ENCODE assay signal across 1 cellular context in the genomic region with DNA sequence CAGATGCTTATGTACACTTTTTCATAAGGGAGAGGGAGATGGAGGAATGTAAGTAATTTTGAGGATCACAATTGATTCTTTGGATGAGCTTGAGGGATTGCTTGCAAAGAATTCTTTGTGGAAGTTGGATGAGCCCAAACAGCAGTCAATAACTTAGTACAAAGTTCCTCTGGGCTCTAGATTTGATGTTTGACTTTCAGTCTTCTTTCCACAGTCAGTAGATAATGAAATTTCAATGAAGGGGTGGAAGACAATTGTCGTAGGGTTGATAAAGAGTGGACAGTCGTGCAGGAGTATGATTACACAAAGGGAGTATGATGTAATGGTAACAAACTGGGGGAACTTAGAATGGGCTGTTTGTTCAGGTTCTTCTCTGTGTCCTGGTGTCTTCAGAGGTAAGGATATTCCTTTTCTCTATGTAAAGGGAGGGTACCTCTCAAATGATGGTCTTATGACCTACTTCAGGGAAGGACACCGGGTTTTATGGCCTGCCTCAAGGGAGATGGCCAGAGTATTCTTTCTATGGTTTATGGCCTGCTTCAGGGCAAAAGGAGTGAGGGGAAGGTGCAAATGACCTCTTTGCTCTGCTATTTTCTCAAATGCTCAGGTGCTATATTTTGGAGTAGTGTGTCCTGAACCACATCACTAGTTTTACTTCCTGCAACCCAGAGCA.
TF ChIP-seq lines count a peak whose summit lies in the region.

No MANE protein-coding gene starts in this region.

TF ChIP-seq in HepG2, 621 proteins besides CTCF, POLR2A, EP300 and RAD21 (continues in another document):
- peak in 1 of 2 experiments; percentile 16; a peak in 1 of 4 replicates for TF ChIP-seq KLF16 (CRISPR knock-in tag; IDR thresholded peaks at IDR 0.05)
- TF ChIP-seq, protein P1, sequence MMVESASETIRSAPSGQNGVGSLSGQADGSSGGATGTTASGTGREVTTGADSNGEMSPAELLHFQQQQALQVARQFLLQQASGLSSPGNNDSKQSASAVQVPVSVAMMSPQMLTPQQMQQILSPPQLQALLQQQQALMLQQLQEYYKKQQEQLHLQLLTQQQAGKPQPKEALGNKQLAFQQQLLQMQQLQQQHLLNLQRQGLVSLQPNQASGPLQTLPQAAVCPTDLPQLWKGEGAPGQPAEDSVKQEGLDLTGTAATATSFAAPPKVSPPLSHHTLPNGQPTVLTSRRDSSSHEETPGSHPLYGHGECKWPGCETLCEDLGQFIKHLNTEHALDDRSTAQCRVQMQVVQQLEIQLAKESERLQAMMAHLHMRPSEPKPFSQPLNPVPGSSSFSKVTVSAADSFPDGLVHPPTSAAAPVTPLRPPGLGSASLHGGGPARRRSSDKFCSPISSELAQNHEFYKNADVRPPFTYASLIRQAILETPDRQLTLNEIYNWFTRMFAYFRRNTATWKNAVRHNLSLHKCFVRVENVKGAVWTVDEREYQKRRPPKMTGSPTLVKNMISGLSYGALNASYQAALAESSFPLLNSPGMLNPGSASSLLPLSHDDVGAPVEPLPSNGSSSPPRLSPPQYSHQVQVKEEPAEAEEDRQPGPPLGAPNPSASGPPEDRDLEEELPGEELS (CRISPR knock-in tag; IDR thresholded peaks at IDR 0.05), result peak; percentile 28; the same call in 1 of the 2 replicates
- no peak for TF ChIP-seq TMF1 (CRISPR knock-in tag; IDR thresholded peaks at IDR 0.05; ENCODE audit: low read depth)
- peak; percentile 66 for TF ChIP-seq TEAD3 (CRISPR knock-in tag; optimal IDR thresholded peaks at IDR 0.05; ENCODE audit: borderline replicate concordance)
- TF ChIP-seq, protein P2, sequence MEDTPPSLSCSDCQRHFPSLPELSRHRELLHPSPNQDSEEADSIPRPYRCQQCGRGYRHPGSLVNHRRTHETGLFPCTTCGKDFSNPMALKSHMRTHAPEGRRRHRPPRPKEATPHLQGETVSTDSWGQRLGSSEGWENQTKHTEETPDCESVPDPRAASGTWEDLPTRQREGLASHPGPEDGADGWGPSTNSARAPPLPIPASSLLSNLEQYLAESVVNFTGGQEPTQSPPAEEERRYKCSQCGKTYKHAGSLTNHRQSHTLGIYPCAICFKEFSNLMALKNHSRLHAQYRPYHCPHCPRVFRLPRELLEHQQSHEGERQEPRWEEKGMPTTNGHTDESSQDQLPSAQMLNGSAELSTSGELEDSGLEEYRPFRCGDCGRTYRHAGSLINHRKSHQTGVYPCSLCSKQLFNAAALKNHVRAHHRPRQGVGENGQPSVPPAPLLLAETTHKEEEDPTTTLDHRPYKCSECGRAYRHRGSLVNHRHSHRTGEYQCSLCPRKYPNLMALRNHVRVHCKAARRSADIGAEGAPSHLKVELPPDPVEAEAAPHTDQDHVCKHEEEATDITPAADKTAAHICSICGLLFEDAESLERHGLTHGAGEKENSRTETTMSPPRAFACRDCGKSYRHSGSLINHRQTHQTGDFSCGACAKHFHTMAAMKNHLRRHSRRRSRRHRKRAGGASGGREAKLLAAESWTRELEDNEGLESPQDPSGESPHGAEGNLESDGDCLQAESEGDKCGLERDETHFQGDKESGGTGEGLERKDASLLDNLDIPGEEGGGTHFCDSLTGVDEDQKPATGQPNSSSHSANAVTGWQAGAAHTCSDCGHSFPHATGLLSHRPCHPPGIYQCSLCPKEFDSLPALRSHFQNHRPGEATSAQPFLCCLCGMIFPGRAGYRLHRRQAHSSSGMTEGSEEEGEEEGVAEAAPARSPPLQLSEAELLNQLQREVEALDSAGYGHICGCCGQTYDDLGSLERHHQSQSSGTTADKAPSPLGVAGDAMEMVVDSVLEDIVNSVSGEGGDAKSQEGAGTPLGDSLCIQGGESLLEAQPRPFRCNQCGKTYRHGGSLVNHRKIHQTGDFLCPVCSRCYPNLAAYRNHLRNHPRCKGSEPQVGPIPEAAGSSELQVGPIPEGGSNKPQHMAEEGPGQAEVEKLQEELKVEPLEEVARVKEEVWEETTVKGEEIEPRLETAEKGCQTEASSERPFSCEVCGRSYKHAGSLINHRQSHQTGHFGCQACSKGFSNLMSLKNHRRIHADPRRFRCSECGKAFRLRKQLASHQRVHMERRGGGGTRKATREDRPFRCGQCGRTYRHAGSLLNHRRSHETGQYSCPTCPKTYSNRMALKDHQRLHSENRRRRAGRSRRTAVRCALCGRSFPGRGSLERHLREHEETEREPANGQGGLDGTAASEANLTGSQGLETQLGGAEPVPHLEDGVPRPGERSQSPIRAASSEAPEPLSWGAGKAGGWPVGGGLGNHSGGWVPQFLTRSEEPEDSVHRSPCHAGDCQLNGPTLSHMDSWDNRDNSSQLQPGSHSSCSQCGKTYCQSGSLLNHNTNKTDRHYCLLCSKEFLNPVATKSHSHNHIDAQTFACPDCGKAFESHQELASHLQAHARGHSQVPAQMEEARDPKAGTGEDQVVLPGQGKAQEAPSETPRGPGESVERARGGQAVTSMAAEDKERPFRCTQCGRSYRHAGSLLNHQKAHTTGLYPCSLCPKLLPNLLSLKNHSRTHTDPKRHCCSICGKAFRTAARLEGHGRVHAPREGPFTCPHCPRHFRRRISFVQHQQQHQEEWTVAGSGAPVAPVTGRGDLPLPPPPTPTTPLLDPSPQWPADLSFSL (CRISPR knock-in tag; IDR thresholded peaks at IDR 0.05), result no peak
- TF ChIP-seq DPF2 (CRISPR knock-in tag; IDR thresholded peaks at IDR 0.05; ENCODE audit: borderline replicate concordance, low read depth), result 0 out of 2 replicates have a peak, but pooled peaks have one; percentile 24
- TF ChIP-seq, protein P3, sequence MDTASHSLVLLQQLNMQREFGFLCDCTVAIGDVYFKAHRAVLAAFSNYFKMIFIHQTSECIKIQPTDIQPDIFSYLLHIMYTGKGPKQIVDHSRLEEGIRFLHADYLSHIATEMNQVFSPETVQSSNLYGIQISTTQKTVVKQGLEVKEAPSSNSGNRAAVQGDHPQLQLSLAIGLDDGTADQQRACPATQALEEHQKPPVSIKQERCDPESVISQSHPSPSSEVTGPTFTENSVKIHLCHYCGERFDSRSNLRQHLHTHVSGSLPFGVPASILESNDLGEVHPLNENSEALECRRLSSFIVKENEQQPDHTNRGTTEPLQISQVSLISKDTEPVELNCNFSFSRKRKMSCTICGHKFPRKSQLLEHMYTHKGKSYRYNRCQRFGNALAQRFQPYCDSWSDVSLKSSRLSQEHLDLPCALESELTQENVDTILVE (CRISPR knock-in tag; IDR thresholded peaks at IDR 0.05), result 0 out of 2 replicates have a peak, but pooled peaks have one; percentile 27
- TF ChIP-seq KDM2A (CRISPR knock-in tag; IDR thresholded peaks at IDR 0.05; ENCODE audit: borderline replicate concordance, low read depth), result no peak
- TF ChIP-seq, protein P4, sequence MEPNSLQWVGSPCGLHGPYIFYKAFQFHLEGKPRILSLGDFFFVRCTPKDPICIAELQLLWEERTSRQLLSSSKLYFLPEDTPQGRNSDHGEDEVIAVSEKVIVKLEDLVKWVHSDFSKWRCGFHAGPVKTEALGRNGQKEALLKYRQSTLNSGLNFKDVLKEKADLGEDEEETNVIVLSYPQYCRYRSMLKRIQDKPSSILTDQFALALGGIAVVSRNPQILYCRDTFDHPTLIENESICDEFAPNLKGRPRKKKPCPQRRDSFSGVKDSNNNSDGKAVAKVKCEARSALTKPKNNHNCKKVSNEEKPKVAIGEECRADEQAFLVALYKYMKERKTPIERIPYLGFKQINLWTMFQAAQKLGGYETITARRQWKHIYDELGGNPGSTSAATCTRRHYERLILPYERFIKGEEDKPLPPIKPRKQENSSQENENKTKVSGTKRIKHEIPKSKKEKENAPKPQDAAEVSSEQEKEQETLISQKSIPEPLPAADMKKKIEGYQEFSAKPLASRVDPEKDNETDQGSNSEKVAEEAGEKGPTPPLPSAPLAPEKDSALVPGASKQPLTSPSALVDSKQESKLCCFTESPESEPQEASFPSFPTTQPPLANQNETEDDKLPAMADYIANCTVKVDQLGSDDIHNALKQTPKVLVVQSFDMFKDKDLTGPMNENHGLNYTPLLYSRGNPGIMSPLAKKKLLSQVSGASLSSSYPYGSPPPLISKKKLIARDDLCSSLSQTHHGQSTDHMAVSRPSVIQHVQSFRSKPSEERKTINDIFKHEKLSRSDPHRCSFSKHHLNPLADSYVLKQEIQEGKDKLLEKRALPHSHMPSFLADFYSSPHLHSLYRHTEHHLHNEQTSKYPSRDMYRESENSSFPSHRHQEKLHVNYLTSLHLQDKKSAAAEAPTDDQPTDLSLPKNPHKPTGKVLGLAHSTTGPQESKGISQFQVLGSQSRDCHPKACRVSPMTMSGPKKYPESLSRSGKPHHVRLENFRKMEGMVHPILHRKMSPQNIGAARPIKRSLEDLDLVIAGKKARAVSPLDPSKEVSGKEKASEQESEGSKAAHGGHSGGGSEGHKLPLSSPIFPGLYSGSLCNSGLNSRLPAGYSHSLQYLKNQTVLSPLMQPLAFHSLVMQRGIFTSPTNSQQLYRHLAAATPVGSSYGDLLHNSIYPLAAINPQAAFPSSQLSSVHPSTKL (CRISPR knock-in tag; IDR thresholded peaks at IDR 0.05), result peak; percentile 59; the same call in 1 of the 2 replicates
- TF ChIP-seq TGIF2 (CRISPR knock-in tag; IDR thresholded peaks at IDR 0.05), result no peak
- no peak for TF ChIP-seq NR2F6 (IDR thresholded peaks at IDR 0.05)
- no peak for TF ChIP-seq NR2F6 (CRISPR knock-in tag; IDR thresholded peaks at IDR 0.05)
- TF ChIP-seq HNF4A (CRISPR knock-in tag; IDR thresholded peaks at IDR 0.05), result peak; percentile 58
- no peak for TF ChIP-seq KAT8 (CRISPR knock-in tag; IDR thresholded peaks at IDR 0.05)
- no peak for TF ChIP-seq RFX5 (IDR thresholded peaks at IDR 0.05; ENCODE audit: low read depth, low read length)
- TF ChIP-seq DR1 (CRISPR knock-in tag; IDR thresholded peaks at IDR 0.05), result no peak
- no peak for TF ChIP-seq MAF1 (CRISPR knock-in tag; IDR thresholded peaks at IDR 0.05; ENCODE audit: borderline replicate concordance)
- TF ChIP-seq, protein P5, sequence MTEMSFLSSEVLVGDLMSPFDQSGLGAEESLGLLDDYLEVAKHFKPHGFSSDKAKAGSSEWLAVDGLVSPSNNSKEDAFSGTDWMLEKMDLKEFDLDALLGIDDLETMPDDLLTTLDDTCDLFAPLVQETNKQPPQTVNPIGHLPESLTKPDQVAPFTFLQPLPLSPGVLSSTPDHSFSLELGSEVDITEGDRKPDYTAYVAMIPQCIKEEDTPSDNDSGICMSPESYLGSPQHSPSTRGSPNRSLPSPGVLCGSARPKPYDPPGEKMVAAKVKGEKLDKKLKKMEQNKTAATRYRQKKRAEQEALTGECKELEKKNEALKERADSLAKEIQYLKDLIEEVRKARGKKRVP (CRISPR knock-in tag; IDR thresholded peaks at IDR 0.05), result peak in 1 of 2 experiments; percentile 70; a peak in 1 of 4 replicates
- TF ChIP-seq ARID2 (CRISPR knock-in tag; IDR thresholded peaks at IDR 0.05; ENCODE audit: borderline replicate concordance), result no peak
- TF ChIP-seq CEBPB (IDR thresholded peaks at IDR 0.05; ENCODE audit: borderline replicate concordance, low read depth, low read length), result peak; percentile 20; the same call in 1 of the 2 replicates
- no peak for TF ChIP-seq MLLT10 (CRISPR knock-in tag; IDR thresholded peaks at IDR 0.05)
- TF ChIP-seq ZNF782 (CRISPR knock-in tag; IDR thresholded peaks at IDR 0.05; ENCODE audit: borderline replicate concordance), result no peak
- no peak for TF ChIP-seq JUNB (CRISPR knock-in tag; IDR thresholded peaks at IDR 0.05; ENCODE audit: borderline replicate concordance)
- peak; percentile 30 for TF ChIP-seq FOXA3 (CRISPR knock-in tag; IDR thresholded peaks at IDR 0.05)
- 0 out of 2 replicates have a peak, but pooled peaks have one; percentile 13 for TF ChIP-seq HDAC2 (CRISPR knock-in tag; IDR thresholded peaks at IDR 0.05)
- TF ChIP-seq ZNF333 (CRISPR knock-in tag; IDR thresholded peaks at IDR 0.05; ENCODE audit: borderline replicate concordance), result no peak
- TF ChIP-seq RNF2 (conservative IDR thresholded peaks at IDR 0.05; ENCODE audit: low read depth), result no peak
- 0 out of 2 replicates have a peak, but pooled peaks have one; percentile 21 for TF ChIP-seq ELF3 (CRISPR knock-in tag; IDR thresholded peaks at IDR 0.05)
- TF ChIP-seq AKAP8 (CRISPR knock-in tag; IDR thresholded peaks at IDR 0.05), result no peak
- no peak for TF ChIP-seq ZBTB7A (CRISPR knock-in tag; IDR thresholded peaks at IDR 0.05)
- TF ChIP-seq ATF7 (IDR thresholded peaks at IDR 0.05), result peak; percentile 66
- no peak for TF ChIP-seq ATF7 (CRISPR knock-in tag; IDR thresholded peaks at IDR 0.05)
- TF ChIP-seq ATF1 (CRISPR knock-in tag; IDR thresholded peaks at IDR 0.05), result 0 out of 2 replicates have a peak, but pooled peaks have one; percentile 16
- TF ChIP-seq, protein P6, sequence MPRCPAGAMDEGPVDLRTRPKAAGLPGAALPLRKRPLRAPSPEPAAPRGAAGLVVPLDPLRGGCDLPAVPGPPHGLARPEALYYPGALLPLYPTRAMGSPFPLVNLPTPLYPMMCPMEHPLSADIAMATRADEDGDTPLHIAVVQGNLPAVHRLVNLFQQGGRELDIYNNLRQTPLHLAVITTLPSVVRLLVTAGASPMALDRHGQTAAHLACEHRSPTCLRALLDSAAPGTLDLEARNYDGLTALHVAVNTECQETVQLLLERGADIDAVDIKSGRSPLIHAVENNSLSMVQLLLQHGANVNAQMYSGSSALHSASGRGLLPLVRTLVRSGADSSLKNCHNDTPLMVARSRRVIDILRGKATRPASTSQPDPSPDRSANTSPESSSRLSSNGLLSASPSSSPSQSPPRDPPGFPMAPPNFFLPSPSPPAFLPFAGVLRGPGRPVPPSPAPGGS (CRISPR knock-in tag; IDR thresholded peaks at IDR 0.05), result no peak
- TF ChIP-seq ZNF557 (CRISPR knock-in tag; IDR thresholded peaks at IDR 0.05), result no peak
- TF ChIP-seq SOX5 (CRISPR knock-in tag; IDR thresholded peaks at IDR 0.05; ENCODE audit: borderline replicate concordance), result peak; percentile 85
- no peak for TF ChIP-seq TOE1 (CRISPR knock-in tag; IDR thresholded peaks at IDR 0.05)
- TF ChIP-seq ZNF441 (CRISPR knock-in tag; IDR thresholded peaks at IDR 0.05; ENCODE audit: borderline replicate concordance), result no peak
- TF ChIP-seq, protein P7, sequence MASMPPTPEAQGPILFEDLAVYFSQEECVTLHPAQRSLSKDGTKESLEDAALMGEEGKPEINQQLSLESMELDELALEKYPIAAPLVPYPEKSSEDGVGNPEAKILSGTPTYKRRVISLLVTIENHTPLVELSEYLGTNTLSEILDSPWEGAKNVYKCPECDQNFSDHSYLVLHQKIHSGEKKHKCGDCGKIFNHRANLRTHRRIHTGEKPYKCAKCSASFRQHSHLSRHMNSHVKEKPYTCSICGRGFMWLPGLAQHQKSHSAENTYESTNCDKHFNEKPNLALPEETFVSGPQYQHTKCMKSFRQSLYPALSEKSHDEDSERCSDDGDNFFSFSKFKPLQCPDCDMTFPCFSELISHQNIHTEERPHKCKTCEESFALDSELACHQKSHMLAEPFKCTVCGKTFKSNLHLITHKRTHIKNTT (CRISPR knock-in tag; IDR thresholded peaks at IDR 0.05), result no peak
- TF ChIP-seq SP5 (CRISPR knock-in tag; IDR thresholded peaks at IDR 0.05; ENCODE audit: borderline replicate concordance, low read depth), result no peak
- TF ChIP-seq SMAD3 (CRISPR knock-in tag; IDR thresholded peaks at IDR 0.05), result 0 out of 2 replicates have a peak, but pooled peaks have one; percentile 16
- no peak for TF ChIP-seq SOX6 (IDR thresholded peaks at IDR 0.05)
- TF ChIP-seq SOX6 (CRISPR knock-in tag; IDR thresholded peaks at IDR 0.05), result peak; percentile 95
- TF ChIP-seq GATAD2A (CRISPR knock-in tag; IDR thresholded peaks at IDR 0.05), result peak; percentile 73
- TF ChIP-seq ONECUT2 (CRISPR knock-in tag; IDR thresholded peaks at IDR 0.05), result peak; percentile 76
- TF ChIP-seq THAP11 (CRISPR knock-in tag; IDR thresholded peaks at IDR 0.05), result 0 out of 2 replicates have a peak, but pooled peaks have one; percentile 18
- TF ChIP-seq, protein P8, sequence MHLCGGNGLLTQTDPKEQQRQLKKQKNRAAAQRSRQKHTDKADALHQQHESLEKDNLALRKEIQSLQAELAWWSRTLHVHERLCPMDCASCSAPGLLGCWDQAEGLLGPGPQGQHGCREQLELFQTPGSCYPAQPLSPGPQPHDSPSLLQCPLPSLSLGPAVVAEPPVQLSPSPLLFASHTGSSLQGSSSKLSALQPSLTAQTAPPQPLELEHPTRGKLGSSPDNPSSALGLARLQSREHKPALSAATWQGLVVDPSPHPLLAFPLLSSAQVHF (CRISPR knock-in tag; IDR thresholded peaks at IDR 0.05), result no peak
- TF ChIP-seq TSC22D2 (CRISPR knock-in tag; IDR thresholded peaks at IDR 0.05; ENCODE audit: borderline replicate concordance), result no peak
